In genomic region chr15:44710236-44711088, GRCh38 we compare ENCODE assay signal across 8 cellular contexts. TPM values are rescaled to one million over a fixed set of nuclear protein-coding genes. Genes with fewer than 3 reads are reported as not detected.
A peak's percentile ranks its signal among the peaks of the same experiment; 100 is the strongest.
DNase-seq lines count a peak whose midpoint lies in the region; ATAC-seq, FAIRE-seq and TF ChIP-seq lines count a peak whose summit lies in the region.

No MANE protein-coding gene starts in this region.

- DNase-seq in RCC 7860 (ENCODE audit: low spot score) = peak; percentile 11
- peak; percentile 45 to 55 for DNase-seq in cardiac fibroblast (ENCODE audit: low read depth in 2 of 2)
- DNase-seq in right lobe of liver = no peak
- DNase-seq in thyroid gland = no peak
- no peak for DNase-seq in cerebellar cortex (ENCODE audit: low spot score)

- H3K4me1 ChIP-seq in right lobe of liver (peaks cover 0 to 17% (median 0%) of the 10 kb centered on the region in 4 donors), thyroid gland (peaks cover 0 to 16% of the 10 kb centered on the region in 2 donors)

- peak overlapping the region; percentile 87 for H3K27ac ChIP-seq in C4-2B
- peak overlapping the region; percentile 99 to 100 (median 100) for H3K27ac ChIP-seq in right lobe of liver
- H3K27ac ChIP-seq in thyroid gland = peak overlapping the region; percentile 71 to 100 (median 99)

- H3K36me3 ChIP-seq in right lobe of liver (peaks cover 4 to 6% (median 5%) of the 10 kb centered on the region in 4 donors), thyroid gland (peaks cover under 1 to 5% of the 10 kb centered on the region in 2 donors)

- peak; percentile 24 for ATAC-seq in GM21515 (IDR thresholded peaks at IDR 0.05; ENCODE audit: unreplicated experiment)
- ATAC-seq in right lobe of liver = peak in 2 of 4 donors; percentile 4 to 9
- no peak for ATAC-seq in GM19455 (IDR thresholded peaks at IDR 0.05; ENCODE audit: unreplicated experiment)

- H3K27me3 ChIP-seq in right lobe of liver = no peaks in the 10 kb centered on the region
- no peaks in the 10 kb centered on the region for H3K27me3 ChIP-seq in thyroid gland

- WGBS in right lobe of liver (ENCODE audit: insufficient coverage, low coverage, low lambda C conversion rate, missing lambda C conversion rate) = 20% methylated on average over 11 of the region's 11 CpGs
- 31 to 34% methylated on average over 11 of the region's 11 CpGs for WGBS in thyroid gland, 2 donors

- H3K9me3 ChIP-seq in right lobe of liver (no peaks in the 10 kb centered on the region), thyroid gland (no peaks in the 10 kb centered on the region)

- intact Hi-C loops in right lobe of liver (cut with DNase I) = no loop called here
- intact Hi-C loops in thyroid gland (cut with DNase I) = no loop called here

- peak overlapping the region; percentile 68 to 99 for H3K4me3 ChIP-seq in cardiac fibroblast (replicated peaks in 1 of 2; ENCODE audit: low read depth in 2 of 2, low read length in 2 of 2)
- peak overlapping the region; percentile 78 to 94 (median 78) for H3K4me3 ChIP-seq in right lobe of liver
- peak overlapping the region; percentile 29 to 99 (median 98) for H3K4me3 ChIP-seq in thyroid gland (replicated peaks in 1 of 3)

- TF ChIP-seq POLR2A in right lobe of liver (IDR thresholded peaks at IDR 0.05) = no peak
- TF ChIP-seq POLR2A in thyroid gland (IDR thresholded peaks at IDR 0.05) = no peak

- no peak for FAIRE-seq in RCC 7860 (lab: Jason Lieb, UNC)

- TF ChIP-seq CTCF in C4-2B (conservative IDR thresholded peaks at IDR 0.05) (peak; percentile 71), cardiac fibroblast (IDR thresholded peaks at IDR 0.05; ENCODE audit: low read depth, low read length) (peak; percentile 47), right lobe of liver (IDR thresholded peaks at IDR 0.05) (peak in 3 of 4 donors; percentile 21 to 40 (median 28)), thyroid gland (IDR thresholded peaks at IDR 0.05) (no peak)

RNA-seq across cellular contexts. Expression of gene PATL2, which starts 0.7 kb away (rescaled TPM):
- total RNA-seq in right lobe of liver (1 to 10 TPM in 2 of 6 experiments, under 1 TPM in 4; 0.28 to 1.9 (median 0.71) TPM), thyroid gland (1 to 10 TPM in 3 of 4 donors, under 1 TPM in 1; 0.22 to 3.8 (median 1.7) TPM)

RNA-seq across cellular contexts. Expression of gene B2M, which starts 0.9 kb away (rescaled TPM):
- total RNA-seq in right lobe of liver (1,000 to 10,000 TPM in 5 of 6 experiments, 100 to 1,000 TPM in 1; 894 to 5,671 (median 2,154) TPM), thyroid gland (1,000 to 10,000 TPM; 2,538 to 3,855 (median 2,897) TPM)

RNA-seq across cellular contexts. Expression of gene TRIM69, which starts 25.9 kb away (rescaled TPM):
- total RNA-seq in right lobe of liver = 10 to 100 TPM in 1 of 6 experiments, 1 to 10 TPM in 5; 3.8 to 16.9 (median 6.5) TPM
- total RNA-seq in thyroid gland = 10 to 100 TPM; 13.3 to 23.6 (median 15.9) TPM

RNA-seq across cellular contexts. Expression of gene SPG11, which starts 47.0 kb away (rescaled TPM):
- total RNA-seq in right lobe of liver = 10 to 100 TPM; 35.4 to 55.6 (median 40.8) TPM
- 100 to 1,000 TPM; 123 to 182 (median 168) TPM for total RNA-seq in thyroid gland

Comparison
In these comparisons a context has a peak if more than half of its experiments do, and no peak if none do; other contexts are left out.
1. CTCF ChIP-seq: peak in C4-2B (single experiment), cardiac fibroblast (single experiment) and right lobe of liver (3 of 4); none in thyroid gland (0 of 6).
2. DNase-seq: peak in RCC 7860 (single experiment) and cardiac fibroblast (2 of 2); none in right lobe of liver (0 of 3), thyroid gland (0 of 2) and cerebellar cortex (single experiment).
3. Peak in every context shown above with its lines, with median percentiles within 50 percentile points of each other: H3K27ac ChIP-seq and H3K4me3 ChIP-seq.